In genomic region chr11:46675288-46675851, GRCh38 we compare ENCODE assay signal across 6 cellular contexts. TPM values are rescaled to one million over a fixed set of nuclear protein-coding genes. Genes with fewer than 3 reads are reported as not detected.
DNase-seq lines count a peak whose midpoint lies in the region; FAIRE-seq and TF ChIP-seq lines count a peak whose summit lies in the region.

No MANE protein-coding gene starts in this region.

- peak in 2 of 3 donors; percentile 18 to 21 for TF ChIP-seq CTCF in breast epithelium (IDR thresholded peaks at IDR 0.05)
- TF ChIP-seq CTCF in nephron progenitor cell (IDR thresholded peaks at IDR 0.05), result no peak
- TF ChIP-seq CTCF in GM10266 (IDR thresholded peaks at IDR 0.05; ENCODE audit: control insufficient read depth, insufficient read depth, low read depth, missing control alignments), result no peak

- H3K9me3 ChIP-seq in breast epithelium, result no peaks in the 10 kb centered on the region

- peak overlapping the region; percentile 90 to 97 for H3K27ac ChIP-seq in breast epithelium

- intact Hi-C loops in breast epithelium (cut with DNase I; ENCODE audit: low total_unique reads), result no loop called here

- peak; percentile 76 for DNase-seq in H54 (ENCODE audit: insufficient read length, low spot score)
- peak; percentile 46 to 70 for DNase-seq in breast epithelium (ENCODE audit: low spot score in 2 of 2)
- DNase-seq in nephron progenitor cell, result no peak
- DNase-seq in GM10266 (ENCODE audit: extremely low spot score), result no peak
- DNase-seq in kidney glomerular epithelial cell (lab: John Stamatoyannopoulos, UW), result no peak
- DNase-seq in GM19238 (ENCODE audit: insufficient read length, low spot score), result no peak

- H3K27ac Mint-ChIP-seq in nephron progenitor cell, result peak overlapping the region; percentile 93

- H3K4me3 ChIP-seq in breast epithelium, result no peak overlapping the region

- H3K36me3 Mint-ChIP-seq in nephron progenitor cell (ENCODE audit: low read depth), result peaks cover 25% of the 10 kb centered on the region

- no peaks in the 10 kb centered on the region for H3K27me3 Mint-ChIP-seq in nephron progenitor cell (ENCODE audit: low read depth, poor library complexity)

- no peak for FAIRE-seq in H54 (lab: Jason Lieb, UNC)

- H3K4me1 ChIP-seq in breast epithelium, result peaks cover 12 to 13% of the 10 kb centered on the region in 2 donors

- TF ChIP-seq POLR2A in H54 (IDR thresholded peaks at IDR 0.05; ENCODE audit: low read depth, low read length) (no peak), breast epithelium (IDR thresholded peaks at IDR 0.05) (no peak)

- H3K27me3 ChIP-seq in breast epithelium, result no peaks in the 10 kb centered on the region

- peaks cover 39% of the 10 kb centered on the region for H3K4me1 Mint-ChIP-seq in nephron progenitor cell

- H3K36me3 ChIP-seq in breast epithelium, result peaks cover 12% of the 10 kb centered on the region

- no peak overlapping the region for H3K4me3 Mint-ChIP-seq in nephron progenitor cell

- no peaks in the 10 kb centered on the region for H3K9me3 Mint-ChIP-seq in nephron progenitor cell

RNA-seq across cellular contexts. Expression of gene ARHGAP1, which starts 25.0 kb away (rescaled TPM):
- 10 to 100 TPM; 26.5 to 55.7 (median 33.8) TPM for total RNA-seq in breast epithelium

RNA-seq across cellular contexts. Expression of gene ZNF408, which starts 25.5 kb away (rescaled TPM):
- 1 to 10 TPM; 6.4 to 8.0 (median 7.5) TPM for total RNA-seq in breast epithelium

RNA-seq across cellular contexts. Expression of gene F2, which starts 43.6 kb away (rescaled TPM):
- total RNA-seq in breast epithelium, result not detected

RNA-seq across cellular contexts. Expression of gene ATG13, which starts 58.0 kb away (rescaled TPM):
- total RNA-seq in breast epithelium, result 100 to 1,000 TPM in 1 of 3 donors, 10 to 100 TPM in 2; 84.2 to 113 (median 87.5) TPM

RNA-seq across cellular contexts. Expression of gene HARBI1, which starts 58.3 kb away (rescaled TPM):
- 1 to 10 TPM; 1.6 to 9.1 (median 3.5) TPM for total RNA-seq in breast epithelium

Comparison
In these comparisons a context has a peak if more than half of its experiments do, and no peak if none do; other contexts are left out.
1. DNase-seq: peak in H54 (single experiment) and breast epithelium (2 of 2); none in nephron progenitor cell (single experiment), GM10266 (single experiment), kidney glomerular epithelial cell (single experiment) and GM19238 (single experiment).
2. CTCF ChIP-seq: peak in breast epithelium (2 of 3); none in nephron progenitor cell (single experiment) and GM10266 (single experiment).